Comparison of ENCODE assay signal across 26 cellular contexts in the genomic region with DNA sequence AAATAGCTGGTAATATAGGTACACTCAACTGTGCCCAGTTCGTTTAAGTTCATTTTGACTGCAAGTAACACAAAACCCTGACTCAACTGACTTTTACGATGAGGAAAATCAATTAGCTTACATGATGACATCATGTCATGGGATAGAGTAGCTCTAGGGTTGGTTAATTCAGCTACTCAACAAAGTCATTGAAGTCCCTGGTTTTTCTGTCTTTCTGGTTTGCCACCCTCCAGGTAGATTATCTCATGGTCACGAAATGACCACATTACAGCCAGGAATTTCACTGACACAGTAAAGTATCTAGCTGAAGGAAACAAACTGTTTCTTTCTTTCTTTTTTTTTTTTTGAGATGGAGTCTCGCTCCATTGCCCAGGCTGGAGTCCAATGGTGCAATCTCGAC.
DNase-seq lines count a peak whose midpoint lies in the region; ATAC-seq, FAIRE-seq and TF ChIP-seq lines count a peak whose summit lies in the region.
"Had no signal": no experiment of that assay in that cellular context is flagged by ENCODE, and none has a peak within 500 bp of the region (broad histone marks: within the 10 kb centered on the region; RNA-seq: fewer than 3 reads in every experiment).

No MANE protein-coding gene starts in this region.

- no peak overlapping the region for H3K4me3 ChIP-seq in HEK293 (ENCODE audit: low read depth, low read length)
- H3K4me3 ChIP-seq in NB4 (ENCODE audit: low read depth, low read length): no peak overlapping the region
- H3K4me3 ChIP-seq in K562: no peak overlapping the region
- no peak overlapping the region for H3K4me3 ChIP-seq in gastroesophageal sphincter
- H3K4me3 ChIP-seq: SK-N-MC had no signal

- TF ChIP-seq RAD21 in K562 (CRISPR knock-in tag; conservative IDR thresholded peaks at IDR 0.05 in 1 of 2, IDR thresholded peaks at IDR 0.05 in 1 of 2): no peak

- H3K4me2 ChIP-seq in K562 (ENCODE audit: insufficient read depth, low read length): no peak overlapping the region

- FAIRE-seq in K562 (lab: Jason Lieb, UNC): no peak
- FAIRE-seq: GM18507 had no signal

- POLR2A ChIA-PET in HEK293 (lab: Yijun Ruan, JAX) (no interaction called here), K562 (lab: Yijun Ruan, JAX) (interaction anchor here (1.0 kb wide), 1 partner anchor 12 kb away, joined by 5 read pairs; no protein-coding TSS in a partner anchor)

- TF ChIP-seq CTCF in HEK293 (tag by site-specific recombination; IDR thresholded peaks at IDR 0.05) (no peak), NB4 (IDR thresholded peaks at IDR 0.05; ENCODE audit: low read depth, low read length) (no peak), K562 (IDR thresholded peaks at IDR 0.05 in 2 of 3, conservative IDR thresholded peaks at IDR 0.05 in 1 of 3; ENCODE audit: insufficient read depth in 2 of 3, low read depth in 1 of 3, low read length in 3 of 3) (no peak), gastroesophageal sphincter (IDR thresholded peaks at IDR 0.05) (no peak)

- ATAC-seq in K562: no peak
- no peak for ATAC-seq in gastroesophageal sphincter
- no peak for ATAC-seq in activated T-cell treated with anti-CD3 and anti-CD28 coated beads, Interleukin-2, amount 50 U/mL, for 72 hours (replicated peaks in 1 of 2)

- H3K36me3 Mint-ChIP-seq in activated T-cell treated with anti-CD3 and anti-CD28 coated beads, Interleukin-2, amount 50 U/mL, for 72 hours (ENCODE audit: insufficient read depth in 2 of 2): peaks cover 4 to 14% of the 10 kb centered on the region in 2 donors

- CTCF ChIA-PET in HEK293 (lab: Yijun Ruan, JAX): interaction anchor here (0.6 kb wide), 1 partner anchor 40 kb away, joined by 3 read pairs; no protein-coding TSS in a partner anchor
- CTCF ChIA-PET in K562 (lab: Yijun Ruan, JAX; ENCODE audit: low intra/inter-chr PET ratio): no interaction called here

- no peak overlapping the region for H3K9ac ChIP-seq in K562 (ENCODE audit: insufficient read depth in 1 of 2, low read depth in 2 of 2, low read length in 2 of 2)

- H3K4me1 Mint-ChIP-seq in activated T-cell treated with anti-CD3 and anti-CD28 coated beads, Interleukin-2, amount 50 U/mL, for 72 hours (ENCODE audit: low read depth): peaks cover 24% of the 10 kb centered on the region

- 9% methylated on average over 3 of the region's 5 CpGs for WGBS in K562 (ENCODE audit: insufficient coverage, low coverage, missing lambda C conversion rate)
- WGBS in gastroesophageal sphincter (ENCODE audit: low coverage in 1 of 2), 2 donors: 88 to 93% methylated on average over 3 to 5 of the region's 5 CpGs

- H3K9me3 Mint-ChIP-seq in activated T-cell treated with anti-CD3 and anti-CD28 coated beads, Interleukin-2, amount 50 U/mL, for 72 hours: no peaks in the 10 kb centered on the region
- H3K9me3 Mint-ChIP-seq: CD4-positive, alpha-beta memory T cell; HFFc6; IgD-negative memory B cell had no signal

- H4K20me1 ChIP-seq in K562 (replicated peaks; ENCODE audit: control insufficient read depth, insufficient read depth, low read length): no peaks in the 10 kb centered on the region

- in situ Hi-C loops in K562 (cut with MboI): no loop called here

- no TSS peak for BruUV-seq in K562 (replicated peaks; lab: Mats Ljungman, UMichigan)

- no peak overlapping the region for H3K27ac ChIP-seq in HEK293 (ENCODE audit: extremely low read depth, low read depth, low read length)
- no peak overlapping the region for H3K27ac ChIP-seq in K562 (ENCODE audit: extremely low read depth, low read depth, low read length)
- H3K27ac ChIP-seq in gastroesophageal sphincter: no peak overlapping the region
- H3K27ac ChIP-seq: SK-N-MC had no signal

- no peaks in the 10 kb centered on the region for H3K27me3 Mint-ChIP-seq in activated T-cell treated with anti-CD3 and anti-CD28 coated beads, Interleukin-2, amount 50 U/mL, for 72 hours (ENCODE audit: low read depth)
- H3K27me3 Mint-ChIP-seq: CD4-positive, alpha-beta memory T cell; IgD-negative memory B cell had no signal

- intact Hi-C loops in K562 (cut with micrococcal nuclease): no loop called here

- H3K4me3 Mint-ChIP-seq in activated T-cell treated with anti-CD3 and anti-CD28 coated beads, Interleukin-2, amount 50 U/mL, for 72 hours: no peak overlapping the region
- H3K4me3 Mint-ChIP-seq: CD4-positive, alpha-beta memory T cell; HFFc6; IgD-negative memory B cell had no signal

- no peaks in the 10 kb centered on the region for H3K79me2 ChIP-seq in K562 (ENCODE audit: control insufficient read depth, insufficient read depth, low read length)

- H3K27me3 ChIP-seq in K562 (ENCODE audit: control insufficient read depth in 2 of 2, insufficient read depth in 2 of 2, low read length in 2 of 2): peaks cover 0 to 2% of the 10 kb centered on the region in 2 experiments; a peak in 1 of 5 replicates
- no peaks in the 10 kb centered on the region for H3K27me3 ChIP-seq in gastroesophageal sphincter

- TF ChIP-seq POLR2A in NB4 (IDR thresholded peaks at IDR 0.05; ENCODE audit: extremely low read depth, insufficient read length): no peak
- TF ChIP-seq POLR2A in K562 (conservative IDR thresholded peaks at IDR 0.05): no peak
- TF ChIP-seq POLR2A in gastroesophageal sphincter (IDR thresholded peaks at IDR 0.05): no peak

- no peaks in the 10 kb centered on the region for H3K9me1 ChIP-seq in K562 (ENCODE audit: control insufficient read depth, insufficient read depth, low read length)

- H3K36me3 ChIP-seq in HEK293 (ENCODE audit: control insufficient read depth in 2 of 2, insufficient read depth in 1 of 2, low read length in 2 of 2) (no peaks in the 10 kb centered on the region), K562 (ENCODE audit: control insufficient read depth, insufficient read depth, low read length) (no peaks in the 10 kb centered on the region), gastroesophageal sphincter (no peaks in the 10 kb centered on the region)

- no peak overlapping the region for H3K27ac Mint-ChIP-seq in activated T-cell treated with anti-CD3 and anti-CD28 coated beads, Interleukin-2, amount 50 U/mL, for 72 hours
- H3K27ac Mint-ChIP-seq: CD4-positive, alpha-beta memory T cell; HFFc6; IgD-negative memory B cell had no signal

- H3K9me3 ChIP-seq in HEK293 (ENCODE audit: control insufficient read depth, insufficient read depth, low read depth, low read length) (no peaks in the 10 kb centered on the region), K562 (replicated peaks; ENCODE audit: control insufficient read depth, insufficient read depth, low read depth, low read length) (no peaks in the 10 kb centered on the region), gastroesophageal sphincter (no peaks in the 10 kb centered on the region)
- H3K9me3 ChIP-seq: Caco-2 had no signal

- DNase-seq in NB4 (ENCODE audit: low read depth) (peak; percentile 21), K562 (ENCODE audit: extremely low read depth in 1 of 4, low spot score in 3 of 4) (no peak), left kidney (ENCODE audit: low read depth, low spot score) (peak; percentile 35), NCI-H2029 treated with DMSO at 0.1 percent for 48 hours (lab: John Stamatoyannopoulos, UW) (no peak)
- no peak for DNase-seq in activated naive CD4-positive, alpha-beta T cell treated with Interleukin-2 at 50 U/mL for 16 hours
- no peak for DNase-seq in activated T-cell treated with anti-CD3 and anti-CD28 coated beads, Interleukin-2, amount 50 U/mL, for 72 hours
- DNase-seq: C1 segment of cervical spinal cord; Caco-2; CD4-positive, alpha-beta memory T cell; DMS 273 treated with DMSO at 0.1 percent for 48 hours; DMS79; H7; HFFc6; NCI-H1105; NCI-H1436 treated with DMSO at 0.1 percent for 48 hours; NCI-H187 treated with DMSO at 0.1 percent for 48 hours; NCI-H2107; NCI-H446; NCI-H526; NCI-H82; SIG-M5 had no signal

- no peak overlapping the region for H2AFZ ChIP-seq in K562 (ENCODE audit: low read depth, low read length)

- TF ChIP-seq EP300 in K562 (IDR thresholded peaks at IDR 0.05; ENCODE audit: low read length) (no peak), gastroesophageal sphincter (IDR thresholded peaks at IDR 0.05) (no peak)

- H3K4me1 ChIP-seq in HEK293 (ENCODE audit: control insufficient read depth, insufficient read depth, low read length) (no peaks in the 10 kb centered on the region), K562 (replicated peaks in 1 of 2; ENCODE audit: control insufficient read depth in 2 of 2, insufficient read depth in 2 of 2, low read length in 2 of 2) (peaks cover 0 to 11% of the 10 kb centered on the region in 2 experiments; a peak in 2 of 5 replicates), gastroesophageal sphincter (no peaks in the 10 kb centered on the region)

TF ChIP-seq in HEK293, 187 proteins besides CTCF, POLR2A, EP300 and RAD21 (continues in another document):
- TF ChIP-seq SETDB1 (IDR thresholded peaks at IDR 0.05; ENCODE audit: insufficient read length, low read length): peak; percentile 41
- TF ChIP-seq, protein P1, sequence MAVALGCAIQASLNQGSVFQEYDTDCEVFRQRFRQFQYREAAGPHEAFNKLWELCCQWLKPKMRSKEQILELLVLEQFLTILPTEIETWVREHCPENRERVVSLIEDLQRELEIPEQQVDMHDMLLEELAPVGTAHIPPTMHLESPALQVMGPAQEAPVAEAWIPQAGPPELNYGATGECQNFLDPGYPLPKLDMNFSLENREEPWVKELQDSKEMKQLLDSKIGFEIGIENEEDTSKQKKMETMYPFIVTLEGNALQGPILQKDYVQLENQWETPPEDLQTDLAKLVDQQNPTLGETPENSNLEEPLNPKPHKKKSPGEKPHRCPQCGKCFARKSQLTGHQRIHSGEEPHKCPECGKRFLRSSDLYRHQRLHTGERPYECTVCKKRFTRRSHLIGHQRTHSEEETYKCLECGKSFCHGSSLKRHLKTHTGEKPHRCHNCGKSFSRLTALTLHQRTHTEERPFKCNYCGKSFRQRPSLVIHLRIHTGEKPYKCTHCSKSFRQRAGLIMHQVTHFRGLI (tag by site-specific recombination; IDR thresholded peaks at IDR 0.05): no peak
- TF ChIP-seq KLF8 (tag by site-specific recombination; IDR thresholded peaks at IDR 0.05): 0 out of 2 replicates have a peak, but pooled peaks have one; percentile 14

TF ChIP-seq in K562, 482 proteins besides CTCF, POLR2A, EP300 and RAD21:
- TF ChIP-seq FOXM1 (IDR thresholded peaks at IDR 0.05; ENCODE audit: low read depth) (no peak), FOXM1 (CRISPR knock-in tag; IDR thresholded peaks at IDR 0.05; ENCODE audit: low read depth) (no peak)
- TF ChIP-seq, protein P2, sequence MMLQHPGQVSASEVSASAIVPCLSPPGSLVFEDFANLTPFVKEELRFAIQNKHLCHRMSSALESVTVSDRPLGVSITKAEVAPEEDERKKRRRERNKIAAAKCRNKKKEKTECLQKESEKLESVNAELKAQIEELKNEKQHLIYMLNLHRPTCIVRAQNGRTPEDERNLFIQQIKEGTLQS (IDR thresholded peaks at IDR 0.05): peak; percentile 26; the same call in 1 of the 2 replicates
- TF ChIP-seq, protein P2 (CRISPR knock-in tag; conservative IDR thresholded peaks at IDR 0.05): no peak
TF ChIP-seq in K562: peak in this region for 1.

Comparison
In these comparisons a context has a peak if more than half of its experiments do, and no peak if none do; other contexts are left out.
1. DNase-seq: peak in NB4 (single experiment) and left kidney (single experiment); none in K562 (0 of 4), activated naive CD4-positive, alpha-beta T cell treated with Interleukin-2 at 50 U/mL for 16 hours (single experiment), activated T-cell treated with anti-CD3 and anti-CD28 coated beads, Interleukin-2, amount 50 U/mL, for 72 hours (0 of 2) and NCI-H2029 treated with DMSO at 0.1 percent for 48 hours (single experiment).